Comparison of ENCODE assay signal across 19 cellular contexts in genomic region chr2:125310671-125311364, GRCh38.
"Had no signal": no experiment of that assay in that cellular context is flagged by ENCODE, and none has a peak within 500 bp of the region (broad histone marks: within the 10 kb centered on the region; RNA-seq: fewer than 3 reads in every experiment).

No MANE protein-coding gene starts in this region.

- H3K9me3 ChIP-seq: SK-N-SH had no signal

- ATAC-seq: Panc1, PC-3 had no signal

- DNase-seq: KBM-7, NCI-H1092 treated with DMSO at 0.1 percent for 48 hours, NCI-H1436, NCI-H187, NCI-H2029, NCI-H2081 treated with DMSO at 0.1 percent for 48 hours, NCI-H2171, NCI-H226, NCI-H446, NCI-H510A, NCI-H524 treated with DMSO at 0.1 percent for 48 hours, NCI-H69, NCI-H774, PC-3, SHP77, SK-N-SH, SW 1271 had no signal

- H3K27ac ChIP-seq: RWPE1 had no signal
